ENCODE assay signal across 7 cellular contexts in the genomic region with DNA sequence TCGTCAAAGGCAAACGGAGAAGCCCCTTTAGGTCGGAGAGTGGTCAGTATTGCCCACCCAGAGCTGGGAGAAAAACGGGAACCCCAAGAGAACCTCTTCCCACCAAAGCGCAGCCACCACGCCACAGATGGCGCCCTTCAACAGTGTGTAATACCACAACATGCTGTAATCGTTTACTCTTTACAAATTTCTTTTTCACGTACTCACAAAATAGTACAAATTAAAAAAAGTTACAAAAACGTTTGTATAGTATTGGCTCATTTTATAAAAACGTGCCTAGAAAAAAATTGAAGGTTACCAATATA. TPM values are rescaled to one million over a fixed set of nuclear protein-coding genes. Genes with fewer than 3 reads are reported as not detected.
A peak's percentile ranks its signal among the peaks of the same experiment; 100 is the strongest.
DNase-seq lines count a peak whose midpoint lies in the region; ATAC-seq and TF ChIP-seq lines count a peak whose summit lies in the region.

No MANE protein-coding gene starts in this region.

- H3K27ac ChIP-seq in H9 (ENCODE audit: insufficient read length, low read depth, low read length) (peak overlapping the region; percentile 36), OCI-LY3 (ENCODE audit: low read length) (peak overlapping the region; percentile 89), liver (ENCODE audit: low read depth in 1 of 2, low read length in 2 of 2) (peak overlapping the region; percentile 99 to 100), stomach smooth muscle (ENCODE audit: low read length) (peak overlapping the region; percentile 99)

- H3K23ac ChIP-seq in H9 (ENCODE audit: insufficient read length, low read depth, low read length) = no peak overlapping the region

- peaks cover 3% of the 10 kb centered on the region; the same call in 1 of the 2 replicates for H3K4me1 ChIP-seq in H9 (ENCODE audit: insufficient read depth, low read length)
- peaks cover 24% of the 10 kb centered on the region for H3K4me1 ChIP-seq in OCI-LY3 (ENCODE audit: low read length)
- peaks cover 11 to 36% (median 17%) of the 10 kb centered on the region in 4 donors for H3K4me1 ChIP-seq in liver (ENCODE audit: control insufficient read depth in 4 of 4, insufficient read depth in 4 of 4, low read length in 3 of 4)
- peaks cover 7% of the 10 kb centered on the region for H3K4me1 ChIP-seq in stomach smooth muscle (ENCODE audit: control insufficient read depth, insufficient read depth, low read length)

- H3K9me3 ChIP-seq in H9 (ENCODE audit: control insufficient read depth, low read depth, low read length) (no peaks in the 10 kb centered on the region), OCI-LY3 (ENCODE audit: insufficient read depth, low read length) (no peaks in the 10 kb centered on the region), liver (ENCODE audit: control insufficient read depth in 4 of 4, low read length in 3 of 4) (no peaks in the 10 kb centered on the region), stomach smooth muscle (ENCODE audit: control insufficient read depth in 2 of 2, low read length in 2 of 2) (no peaks in the 10 kb centered on the region)

- no peak overlapping the region for H2BK120ac ChIP-seq in H9 (ENCODE audit: low read depth, low read length, poor library complexity, severe bottlenecking)

- peak overlapping the region; percentile 94 for H3K4me2 ChIP-seq in H9 (ENCODE audit: insufficient read depth, insufficient read length, low read length)
- peak overlapping the region; percentile 96 for H3K4me2 ChIP-seq in OCI-LY3 (ENCODE audit: low read length)

- no peak overlapping the region for H2BK5ac ChIP-seq in H9 (ENCODE audit: insufficient read length, low read length)

- H3K9me3 Mint-ChIP-seq in H9 = peaks cover 0 to 2% of the 10 kb centered on the region in 2 experiments; a peak in 1 of 5 replicates

- H3K4me3 ChIP-seq in GM06990 (replicated peaks; ENCODE audit: low read depth, low read length) = peak overlapping the region; percentile 94
- H3K4me3 ChIP-seq in OCI-LY3 (ENCODE audit: low read length) = peak overlapping the region; percentile 88
- peak overlapping the region; percentile 30 to 90 (median 49) for H3K4me3 ChIP-seq in liver (ENCODE audit: low read depth in 1 of 3, low read length in 3 of 3)
- peak overlapping the region; percentile 78 to 87 for H3K4me3 ChIP-seq in stomach smooth muscle (ENCODE audit: low read length in 2 of 2)

- H3K27me3 Mint-ChIP-seq in H9 (ENCODE audit: low read depth) = no peaks in the 10 kb centered on the region

- peak overlapping the region; percentile 91 for H3K18ac ChIP-seq in H9 (ENCODE audit: insufficient read length, low read depth, low read length)

- no CpG with 5 or more reads among the region's 11 CpGs for WGBS in H9 (ENCODE audit: extremely low coverage, insufficient read length, low lambda C conversion rate)
- under 1% methylated on average over 11 of the region's 11 CpGs for WGBS in liver

- H2BK15ac ChIP-seq in H9 (ENCODE audit: low read depth, low read length) = no peak overlapping the region

- H3K36me3 ChIP-seq in GM06990 (ENCODE audit: control insufficient read depth, insufficient read depth, low read length) (no peaks in the 10 kb centered on the region), OCI-LY3 (replicated peaks; ENCODE audit: low read depth, low read length) (no peaks in the 10 kb centered on the region), liver (ENCODE audit: control insufficient read depth in 4 of 4, insufficient read depth in 3 of 4, low read depth in 1 of 4, low read length in 3 of 4) (no peaks in the 10 kb centered on the region), stomach smooth muscle (ENCODE audit: control insufficient read depth in 2 of 2, insufficient read depth in 2 of 2, low read length in 2 of 2) (no peaks in the 10 kb centered on the region)

- H3K27me3 ChIP-seq in GM06990 (replicated peaks; ENCODE audit: control insufficient read depth, insufficient read depth, low read length) (no peaks in the 10 kb centered on the region), H9 (ENCODE audit: insufficient read depth, low read length) (no peaks in the 10 kb centered on the region), OCI-LY3 (ENCODE audit: low read depth, low read length) (no peaks in the 10 kb centered on the region), liver (ENCODE audit: control insufficient read depth in 4 of 4, insufficient read depth in 4 of 4, low read length in 3 of 4) (no peaks in the 10 kb centered on the region), stomach smooth muscle (ENCODE audit: control insufficient read depth in 1 of 2, insufficient read depth in 2 of 2, low read length in 2 of 2) (no peaks in the 10 kb centered on the region)

- no peaks in the 10 kb centered on the region for H3K79me1 ChIP-seq in H9 (ENCODE audit: insufficient read depth, low read depth, low read length, poor library complexity, severe bottlenecking)

- peak; percentile 35 to 60 for TF ChIP-seq RAD21 in liver (IDR thresholded peaks at IDR 0.05)

- no peak for DNase-seq in GM06990 (ENCODE audit: extremely low read depth, insufficient read length)
- no peak for DNase-seq in H9
- DNase-seq in cerebellar cortex (ENCODE audit: low spot score) = peak; percentile 74

- H4K20me1 ChIP-seq in H9 (ENCODE audit: control insufficient read depth, insufficient read depth, insufficient read length) (no peaks in the 10 kb centered on the region), OCI-LY3 (ENCODE audit: insufficient read depth, low read length) (peaks cover 26% of the 10 kb centered on the region)

- peaks cover 0 to 4% (median 0%) of the 10 kb centered on the region in 3 experiments; a peak in 2 of 7 replicates for H3K36me3 Mint-ChIP-seq in H9 (ENCODE audit: insufficient read depth in 1 of 3, low read depth in 3 of 3)

- H2BK20ac ChIP-seq in H9 (ENCODE audit: low read depth, low read length, poor library complexity, severe bottlenecking) = no peak overlapping the region

- TF ChIP-seq CTCF in GM06990 (IDR thresholded peaks at IDR 0.05; ENCODE audit: insufficient read depth, low read length, poor library complexity, severe bottlenecking) (peak; percentile 45), H9 (conservative IDR thresholded peaks at IDR 0.05) (peak; percentile 43; the same call in 2 of the 3 replicates), OCI-LY3 (IDR thresholded peaks at IDR 0.05; ENCODE audit: low read depth, low read length) (peak; percentile 64), liver (IDR thresholded peaks at IDR 0.05; ENCODE audit: low read depth, low read length, missing input control) (peak; percentile 9)

- H3K27ac Mint-ChIP-seq in H9 = peak overlapping the region; percentile 96 to 99 (median 97)

- H3K9ac ChIP-seq in H9 (ENCODE audit: extremely low read depth, insufficient read length, low read length) (peak overlapping the region; percentile 85), OCI-LY3 (ENCODE audit: low read length) (peak overlapping the region; percentile 94), liver (ENCODE audit: low read depth in 1 of 2, low read length in 2 of 2) (peak overlapping the region; percentile 91 to 94), stomach smooth muscle (ENCODE audit: low read length in 2 of 2) (peak overlapping the region; percentile 96 to 99)

- H3K23me2 ChIP-seq in H9 (ENCODE audit: insufficient read length, low read depth, low read length, poor library complexity, severe bottlenecking) = no peaks in the 10 kb centered on the region

- H3K56ac ChIP-seq in H9 (ENCODE audit: insufficient read length, low read depth, low read length) = no peak overlapping the region

- no peak overlapping the region for H4K5ac ChIP-seq in H9 (ENCODE audit: insufficient read length, low read depth, low read length)

- H4K8ac ChIP-seq in H9 (replicated peaks; ENCODE audit: insufficient read length, low read depth, low read length) = no peak overlapping the region

- peak overlapping the region; percentile 27 for H2BK12ac ChIP-seq in H9 (ENCODE audit: insufficient read length, low read depth, low read length)

- no peak overlapping the region for H3K4ac ChIP-seq in H9 (ENCODE audit: low read depth, low read length)

- H3K79me2 ChIP-seq in H9 (ENCODE audit: insufficient read depth, low read length) = peaks cover 19% of the 10 kb centered on the region; the same call in 1 of the 2 replicates
- peaks cover 41% of the 10 kb centered on the region for H3K79me2 ChIP-seq in OCI-LY3 (ENCODE audit: low read length)

- H3T11ph ChIP-seq in H9 (ENCODE audit: low read length) = no peak overlapping the region

- H3K4me1 Mint-ChIP-seq in H9 = peaks cover 36 to 40% of the 10 kb centered on the region in 2 experiments

- ATAC-seq in HG03175 (IDR thresholded peaks at IDR 0.05; ENCODE audit: unreplicated experiment) = no peak

- no peak overlapping the region for H2AK5ac ChIP-seq in H9 (ENCODE audit: insufficient read length, low read length)

- peak overlapping the region; percentile 71 for H2AFZ ChIP-seq in H9 (ENCODE audit: low read length)
- peak overlapping the region; percentile 91 for H2AFZ ChIP-seq in OCI-LY3 (ENCODE audit: low read depth, low read length)

- peak overlapping the region; percentile 76 to 90 for H3K4me3 Mint-ChIP-seq in H9

- peak overlapping the region; percentile 93 for H3K14ac ChIP-seq in H9 (ENCODE audit: insufficient read depth, low read length)

- H4K91ac ChIP-seq in H9 (ENCODE audit: insufficient read length, low read depth, low read length) = no peak overlapping the region

TF ChIP-seq in liver, 16 proteins besides CTCF, POLR2A, EP300 and RAD21 (continues in another document):
- no peak for TF ChIP-seq HNF4G (IDR thresholded peaks at IDR 0.05)
- TF ChIP-seq, protein P1, sequence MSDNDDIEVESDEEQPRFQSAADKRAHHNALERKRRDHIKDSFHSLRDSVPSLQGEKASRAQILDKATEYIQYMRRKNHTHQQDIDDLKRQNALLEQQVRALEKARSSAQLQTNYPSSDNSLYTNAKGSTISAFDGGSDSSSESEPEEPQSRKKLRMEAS (IDR thresholded peaks at IDR 0.05) = peak; percentile 6
- TF ChIP-seq ZBTB33 (IDR thresholded peaks at IDR 0.05) = no peak
- peak; percentile 61 for TF ChIP-seq YY1 (IDR thresholded peaks at IDR 0.05)
- no peak for TF ChIP-seq FOXA1 (IDR thresholded peaks at IDR 0.05)
- TF ChIP-seq GABPA (IDR thresholded peaks at IDR 0.05 in 1 of 2, conservative IDR thresholded peaks at IDR 0.05 in 1 of 2) = no peak

RNA-seq across cellular contexts. Expression of gene NFE2L2, which starts 0.8 kb away (rescaled TPM):
- 40.6 and 42.5 TPM in 2 replicates for total RNA-seq in H9 (2021)
- total RNA-seq in liver = 10 to 100 TPM; 22.5 to 31.0 TPM
- polyA plus RNA-seq in liver = 10 to 100 TPM; 26.8 to 27.4 TPM

RNA-seq across cellular contexts. Expression of gene HNRNPA3, which starts 52.7 kb away (rescaled TPM):
- total RNA-seq in H9 (2021) (405 and 419 TPM in 2 replicates), liver (10 to 100 TPM; 41.5 to 61.9 TPM)
- polyA plus RNA-seq in liver = 10 to 100 TPM; 22.9 to 72.5 TPM

Comparison
In these comparisons a context has a peak if more than half of its experiments do, and no peak if none do; other contexts are left out.
1. CTCF ChIP-seq: peak in every context shown above with its lines; median percentile 64 in OCI-LY3; 45 in GM06990; 43 in H9; 9 in liver.
2. H3K27ac ChIP-seq: peak in every context shown above with its lines; median percentile 100 in liver; 99 in stomach smooth muscle; 89 in OCI-LY3; 36 in H9.